Comparison of ENCODE assay signal across 17 cellular contexts in the genomic region with DNA sequence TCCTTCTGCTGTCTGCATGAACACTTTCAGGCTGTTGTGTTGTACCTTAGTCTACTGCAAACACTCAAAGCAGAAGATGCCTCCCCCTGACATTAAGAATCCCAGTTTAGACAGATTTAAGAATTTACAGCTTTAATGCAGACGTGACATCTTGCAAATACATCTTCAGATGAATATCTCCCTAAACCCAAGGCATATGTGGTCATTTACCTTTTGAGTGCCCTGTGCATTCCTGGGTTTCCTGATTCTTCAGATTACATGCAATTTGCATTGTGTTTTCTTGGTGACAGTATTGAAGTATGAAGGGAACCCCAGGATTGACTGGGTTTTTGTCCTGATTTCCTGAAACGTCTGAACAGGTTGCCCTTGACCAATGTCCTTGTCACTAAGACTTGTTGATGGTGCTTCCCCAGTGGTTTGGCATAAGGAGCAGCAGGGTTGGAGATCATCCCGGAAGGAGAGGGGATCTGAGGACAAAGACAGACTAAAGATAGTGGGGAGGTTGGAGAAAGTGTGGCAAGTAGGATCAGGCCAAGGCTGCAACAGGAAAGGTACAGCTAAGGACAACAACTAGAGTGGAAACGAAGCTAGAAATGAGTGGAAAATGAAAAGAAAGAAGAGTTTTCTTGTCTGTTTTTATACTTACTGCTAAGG.
"Had no signal": no experiment of that assay in that cellular context is flagged by ENCODE, and none has a peak within 500 bp of the region (broad histone marks: within the 10 kb centered on the region; RNA-seq: fewer than 3 reads in every experiment).

No MANE protein-coding gene starts in this region.

- DNase-seq: effector memory CD4-positive, alpha-beta T cell; heart right ventricle; islet precursor cell; lower lobe of right lung; midbrain; retina; small intestine; stimulated activated CD4-positive, alpha-beta T cell treated with anti-CD3 and anti-CD28 coated beads, Interleukin-2, amount 100 ng/mL, for 48 hours; stimulated activated naive CD4-positive, alpha-beta T cell treated with Interleukin-2 at 50 U/mL for 16 hours had no signal

- ATAC-seq: lower lobe of right lung had no signal

- H3K27ac Mint-ChIP-seq: memory B cell had no signal

- H3K36me3 ChIP-seq: esophagus muscularis mucosa, gastrocnemius medialis, heart right ventricle, lower lobe of right lung, prostate gland had no signal

- H3K4me3 ChIP-seq: esophagus muscularis mucosa, gastrocnemius medialis, heart right ventricle, lower lobe of right lung, prostate gland had no signal

- H3K9me3 ChIP-seq: esophagus muscularis mucosa, gastrocnemius medialis, heart right ventricle, lower lobe of right lung, prostate gland had no signal

- H3K9me3 Mint-ChIP-seq: memory B cell, nephron, type B pancreatic cell had no signal

- H3K27me3 Mint-ChIP-seq: type B pancreatic cell had no signal

- H3K27ac ChIP-seq: epithelial cell of prostate, esophagus muscularis mucosa, gastrocnemius medialis, heart right ventricle, lower lobe of right lung, parathyroid adenoma, prostate gland had no signal

- H3K36me3 Mint-ChIP-seq: memory B cell, type B pancreatic cell had no signal

- H3K27me3 ChIP-seq: esophagus muscularis mucosa, gastrocnemius medialis, heart right ventricle had no signal

- H3K4me1 Mint-ChIP-seq: memory B cell had no signal

- H3K4me1 ChIP-seq: lower lobe of right lung, parathyroid adenoma, prostate gland had no signal

- H3K79me2 ChIP-seq: parathyroid adenoma had no signal

- H3K4me3 Mint-ChIP-seq: memory B cell, nephron, type B pancreatic cell had no signal

- H2AFZ ChIP-seq: parathyroid adenoma had no signal
